17 cellular contexts compared by ENCODE assay signal in the genomic region with DNA sequence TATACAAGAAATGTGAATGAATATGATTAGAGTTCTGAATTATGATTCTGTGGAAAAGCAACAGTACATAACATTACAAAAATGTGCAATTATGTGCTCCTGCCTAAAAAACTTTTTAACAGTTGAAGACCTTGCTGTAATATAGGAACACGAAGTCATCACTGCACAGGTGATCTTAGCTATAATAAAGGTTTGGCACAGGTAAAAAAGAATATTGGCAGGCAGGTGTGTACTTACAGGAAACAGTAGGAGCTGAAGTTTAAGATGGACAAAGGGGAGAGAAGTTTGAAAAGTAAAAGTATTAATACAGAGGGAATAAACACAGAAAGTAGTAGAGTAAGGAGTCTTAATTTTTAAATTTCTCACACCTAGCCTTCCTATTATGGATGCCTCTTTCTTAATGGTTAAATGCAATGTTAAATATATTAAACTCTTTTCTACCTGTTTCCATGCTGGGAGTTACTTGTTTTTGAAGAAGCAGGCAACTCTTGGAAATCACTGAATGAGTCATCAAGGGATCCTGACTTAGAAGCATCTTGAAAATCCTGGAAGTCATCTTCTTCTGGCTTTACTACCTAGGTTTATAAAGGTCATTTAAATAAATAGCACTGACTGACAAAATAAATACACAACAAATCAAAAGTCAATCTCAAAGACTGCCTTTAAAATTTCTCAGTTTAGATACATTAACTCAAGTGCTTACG. TPM values are rescaled to one million over a fixed set of nuclear protein-coding genes. Genes with fewer than 3 reads are reported as not detected.
A peak's percentile ranks its signal among the peaks of the same experiment; 100 is the strongest.
DNase-seq lines count a peak whose midpoint lies in the region; ATAC-seq, FAIRE-seq and TF ChIP-seq lines count a peak whose summit lies in the region.
"Had no signal": no experiment of that assay in that cellular context is flagged by ENCODE, and none has a peak within 500 bp of the region (broad histone marks: within the 10 kb centered on the region; RNA-seq: fewer than 3 reads in every experiment).

No MANE protein-coding gene starts in this region.

- H3K27ac Mint-ChIP-seq in activated CD4-positive, alpha-beta memory T cell treated with anti-CD3 and anti-CD28 coated beads for 36 hours = peak overlapping the region; percentile 7
- no peak overlapping the region for H3K27ac Mint-ChIP-seq in activated CD4-positive, alpha-beta memory T cell treated with anti-CD3 and anti-CD28 coated beads, Interleukin-2, amount 10 ng/mL, durations not matched to agents 7 days and 5 days
- peak overlapping the region; percentile 8 for H3K27ac Mint-ChIP-seq in nephron progenitor cell

- H3K79me2 ChIP-seq in K562 (ENCODE audit: control insufficient read depth, insufficient read depth, low read length) = no peaks in the 10 kb centered on the region

- H3K4me1 Mint-ChIP-seq in activated CD4-positive, alpha-beta memory T cell treated with anti-CD3 and anti-CD28 coated beads for 36 hours (ENCODE audit: low read depth) = peaks cover 6% of the 10 kb centered on the region
- H3K4me1 Mint-ChIP-seq in activated CD4-positive, alpha-beta memory T cell treated with anti-CD3 and anti-CD28 coated beads, Interleukin-2, amount 10 ng/mL, durations not matched to agents 7 days and 5 days = no peaks in the 10 kb centered on the region
- H3K4me1 Mint-ChIP-seq in nephron progenitor cell = no peaks in the 10 kb centered on the region
- H3K4me1 Mint-ChIP-seq: CD14-positive monocyte had no signal

- H3K4me3 ChIP-seq in K562 = no peak overlapping the region

- no peaks in the 10 kb centered on the region for H3K27me3 Mint-ChIP-seq in activated CD4-positive, alpha-beta memory T cell treated with anti-CD3 and anti-CD28 coated beads for 36 hours
- no peaks in the 10 kb centered on the region for H3K27me3 Mint-ChIP-seq in activated CD4-positive, alpha-beta memory T cell treated with anti-CD3 and anti-CD28 coated beads, Interleukin-2, amount 10 ng/mL, durations not matched to agents 7 days and 5 days
- H3K27me3 Mint-ChIP-seq in nephron progenitor cell (ENCODE audit: low read depth, poor library complexity) = no peaks in the 10 kb centered on the region

- no peak for TF ChIP-seq POLR2A in K562 (conservative IDR thresholded peaks at IDR 0.05)

- no peaks in the 10 kb centered on the region for H3K9me3 Mint-ChIP-seq in activated CD4-positive, alpha-beta memory T cell treated with anti-CD3 and anti-CD28 coated beads for 36 hours
- H3K9me3 Mint-ChIP-seq in activated CD4-positive, alpha-beta memory T cell treated with anti-CD3 and anti-CD28 coated beads, Interleukin-2, amount 10 ng/mL, durations not matched to agents 7 days and 5 days = no peaks in the 10 kb centered on the region
- peaks cover 20% of the 10 kb centered on the region for H3K9me3 Mint-ChIP-seq in nephron progenitor cell

- no TSS peak for BruUV-seq in K562 (replicated peaks; lab: Mats Ljungman, UMichigan)

- no peak for FAIRE-seq in K562 (lab: Jason Lieb, UNC)
- FAIRE-seq: A204.1, H54 had no signal

- no peaks in the 10 kb centered on the region for H3K9me3 ChIP-seq in K562 (replicated peaks; ENCODE audit: control insufficient read depth, insufficient read depth, low read depth, low read length)

- no peak for TF ChIP-seq EP300 in K562 (IDR thresholded peaks at IDR 0.05; ENCODE audit: low read length)

- H3K36me3 ChIP-seq in K562 (ENCODE audit: control insufficient read depth, insufficient read depth, low read length) = peaks cover 50% of the 10 kb centered on the region; the same call in 2 of the 3 replicates

- H2AFZ ChIP-seq in K562 (ENCODE audit: low read depth, low read length) = no peak overlapping the region

- H3K9me1 ChIP-seq in K562 (ENCODE audit: control insufficient read depth, insufficient read depth, low read length) = no peaks in the 10 kb centered on the region

- DNase-seq in activated CD4-positive, alpha-beta memory T cell treated with anti-CD3 and anti-CD28 coated beads for 36 hours = no peak
- no peak for DNase-seq in activated CD4-positive, alpha-beta memory T cell treated with anti-CD3 and anti-CD28 coated beads, Interleukin-2, amount 10 ng/mL, durations not matched to agents 7 days and 5 days
- DNase-seq in ELR (ENCODE audit: low read depth) = peak; percentile 5
- no peak for DNase-seq in K562 (ENCODE audit: extremely low read depth in 1 of 4, low spot score in 3 of 4)
- DNase-seq in nephron progenitor cell = no peak
- no peak for DNase-seq in KBM-7
- DNase-seq: Karpas-422, MM.1S, NCI-H1105, NCI-H1930, NCI-H510A, SHP77 treated with DMSO at 0.1 percent for 48 hours had no signal

- no peak overlapping the region for H3K4me2 ChIP-seq in K562 (ENCODE audit: insufficient read depth, low read length)

- no peak for TF ChIP-seq RAD21 in K562 (CRISPR knock-in tag; conservative IDR thresholded peaks at IDR 0.05 in 1 of 2, IDR thresholded peaks at IDR 0.05 in 1 of 2)

- no peaks in the 10 kb centered on the region for H3K27me3 ChIP-seq in K562 (ENCODE audit: control insufficient read depth in 2 of 2, insufficient read depth in 2 of 2, low read length in 2 of 2)

- H3K9ac ChIP-seq in K562 (ENCODE audit: insufficient read depth in 1 of 2, low read depth in 2 of 2, low read length in 2 of 2) = no peak overlapping the region

- POLR2A ChIA-PET in activated CD4-positive, alpha-beta memory T cell treated with anti-CD3 and anti-CD28 coated beads for 36 hours (lab: Charles Lee) = interaction anchor here (0.6 kb wide), 2 partner anchors 20 to 223 kb away, joined by 3 read pairs; no protein-coding TSS in a partner anchor
- POLR2A ChIA-PET in activated CD4-positive, alpha-beta memory T cell treated with anti-CD3 and anti-CD28 coated beads, Interleukin-2, amount 10 ng/mL, durations not matched to agents 7 days and 5 days (lab: Charles Lee) = no interaction called here
- POLR2A ChIA-PET in K562 (lab: Yijun Ruan, JAX) = interaction anchor here (0.9 to 1.6 kb wide), 3 partner anchors 11 to 17 kb away, joined by 3 to 4 read pairs (median 3); no protein-coding TSS in a partner anchor

- no peak for ATAC-seq in K562
- ATAC-seq in GM19351 (IDR thresholded peaks at IDR 0.05; ENCODE audit: unreplicated experiment) = no peak
- ATAC-seq in GM19395 (IDR thresholded peaks at IDR 0.05; ENCODE audit: unreplicated experiment) = no peak

- H4K20me1 ChIP-seq in K562 (replicated peaks; ENCODE audit: control insufficient read depth, insufficient read depth, low read length) = no peaks in the 10 kb centered on the region

- H3K27ac ChIP-seq in K562 (ENCODE audit: extremely low read depth, low read depth, low read length) = no peak overlapping the region

- CTCF ChIA-PET in activated CD4-positive, alpha-beta memory T cell treated with anti-CD3 and anti-CD28 coated beads for 36 hours (lab: Charles Lee) = interaction anchor here (1.1 to 2.3 kb wide), 4 partner anchors 12 to 223 kb away, joined by 3 to 10 read pairs (median 4); no protein-coding TSS in a partner anchor
- CTCF ChIA-PET in activated CD4-positive, alpha-beta memory T cell treated with anti-CD3 and anti-CD28 coated beads, Interleukin-2, amount 10 ng/mL, durations not matched to agents 7 days and 5 days (lab: Charles Lee) = interaction anchor here (0.6 to 1.6 kb wide), 5 partner anchors 27 to 195 kb away, joined by 3 to 9 read pairs (median 3); no protein-coding TSS in a partner anchor
- CTCF ChIA-PET in K562 (lab: Yijun Ruan, JAX; ENCODE audit: low intra/inter-chr PET ratio) = no interaction called here

- no peaks in the 10 kb centered on the region for H3K4me1 ChIP-seq in K562 (replicated peaks in 1 of 2; ENCODE audit: control insufficient read depth in 2 of 2, insufficient read depth in 2 of 2, low read length in 2 of 2)

- H3K36me3 Mint-ChIP-seq in activated CD4-positive, alpha-beta memory T cell treated with anti-CD3 and anti-CD28 coated beads for 36 hours = peaks cover 32% of the 10 kb centered on the region
- H3K36me3 Mint-ChIP-seq in activated CD4-positive, alpha-beta memory T cell treated with anti-CD3 and anti-CD28 coated beads, Interleukin-2, amount 10 ng/mL, durations not matched to agents 7 days and 5 days (ENCODE audit: low read depth) = peaks cover 73% of the 10 kb centered on the region
- peaks cover 71% of the 10 kb centered on the region for H3K36me3 Mint-ChIP-seq in nephron progenitor cell (ENCODE audit: low read depth)

- intact Hi-C loops in activated CD4-positive, alpha-beta memory T cell treated with anti-CD3 and anti-CD28 coated beads for 36 hours (cut with micrococcal nuclease) = no loop called here
- intact Hi-C loops in K562 (cut with micrococcal nuclease) = no loop called here

- TF ChIP-seq CTCF in K562 (IDR thresholded peaks at IDR 0.05 in 2 of 3, conservative IDR thresholded peaks at IDR 0.05 in 1 of 3; ENCODE audit: insufficient read depth in 2 of 3, low read depth in 1 of 3, low read length in 3 of 3) = no peak
- TF ChIP-seq CTCF in nephron progenitor cell (IDR thresholded peaks at IDR 0.05) = no peak

- 70% methylated on average over 2 of the region's 2 CpGs for WGBS in K562 (ENCODE audit: insufficient coverage, low coverage, missing lambda C conversion rate)

- in situ Hi-C loops in K562 (cut with MboI) = no loop called here
- in situ Hi-C loops in KBM-7 (cut with MboI; ENCODE audit: low pct_unique_long_range_greater_than_20kb, low sequenced_read_pairs) = no loop called here

- no peak overlapping the region for H3K4me3 Mint-ChIP-seq in activated CD4-positive, alpha-beta memory T cell treated with anti-CD3 and anti-CD28 coated beads for 36 hours
- no peak overlapping the region for H3K4me3 Mint-ChIP-seq in activated CD4-positive, alpha-beta memory T cell treated with anti-CD3 and anti-CD28 coated beads, Interleukin-2, amount 10 ng/mL, durations not matched to agents 7 days and 5 days
- H3K4me3 Mint-ChIP-seq in nephron progenitor cell = no peak overlapping the region
- H3K4me3 Mint-ChIP-seq: CD14-positive monocyte had no signal

RNA-seq across cellular contexts. Expression of gene SYNRG, which starts 40.7 kb away (rescaled TPM):
- 10 to 100 TPM; 44.4 to 45.2 TPM for total RNA-seq in activated CD4-positive, alpha-beta memory T cell treated with anti-CD3 and anti-CD28 coated beads for 36 hours
- 100 to 1,000 TPM; 106 to 113 TPM for total RNA-seq in activated CD4-positive, alpha-beta memory T cell treated with anti-CD3 and anti-CD28 coated beads, Interleukin-2, amount 10 ng/mL, durations not matched to agents 7 days and 5 days
- 55.6 and 121 TPM in 2 replicates for total RNA-seq in K562 (2011; cell fraction: chromatin; rRNA removed; ENCODE audit: low replicate concordance)
- 27.5 and 28.2 TPM in 2 replicates for total RNA-seq in K562 (2011; cell fraction: nucleolus; rRNA removed)
- 53.9 and 82.8 TPM in 2 replicates for total RNA-seq in K562 (2011; cell fraction: nucleoplasm; rRNA removed)
- total RNA-seq in K562 (2014; rRNA removed) (10.6 and 13.8 TPM in 2 replicates), K562 (2014; rRNA removed; fragmentation: Illumina TruSeq; extraction: Trizol) (15.1 and 16.9 TPM in 2 replicates), K562 (2015; rRNA removed; fragmentation: Illumina TruSeq; extraction: Trizol) (17.6 and 19.7 TPM in 2 replicates), K562 (2021) (27.8 and 28.2 TPM in 2 replicates)
- polyA plus RNA-seq in K562 (2011; rRNA removed) (11.7 and 18.4 TPM in 2 replicates), K562 (2014; fragmentation: Illumina TruSeq; extraction: Trizol) (21.8 and 23.4 TPM in 2 replicates), K562 (2014; fragmentation: Nextera tagmentation; extraction: Ambion mirVana) (1 to 10 TPM; 2.9 to 4.9 TPM), K562 (2014; rRNA removed) (13.4 and 13.6 TPM in 2 replicates)
- polyA plus RNA-seq in K562 (2011; cell fraction: cytosol; rRNA removed) = 9.0 and 10.7 TPM in 2 replicates
- polyA plus RNA-seq in K562 (2011; cell fraction: nucleus; rRNA removed) = 17.1 and 23.3 TPM in 2 replicates
- polyA plus RNA-seq in K562 (2012) = 15.0 and 16.0 TPM in 2 replicates
- polyA minus RNA-seq in K562 (2011; rRNA and poly(A)+ RNA removed) = 25.8 and 38.7 TPM in 2 replicates
- polyA minus RNA-seq in K562 (2011; cell fraction: cytosol; rRNA and poly(A)+ RNA removed) = 13.6 and 29.6 TPM in 2 replicates
- polyA minus RNA-seq in K562 (2011; cell fraction: nucleus; rRNA and poly(A)+ RNA removed) = 19.2 and 20.6 TPM in 2 replicates
